Comparison of ENCODE assay signal across 16 cellular contexts in the genomic region with DNA sequence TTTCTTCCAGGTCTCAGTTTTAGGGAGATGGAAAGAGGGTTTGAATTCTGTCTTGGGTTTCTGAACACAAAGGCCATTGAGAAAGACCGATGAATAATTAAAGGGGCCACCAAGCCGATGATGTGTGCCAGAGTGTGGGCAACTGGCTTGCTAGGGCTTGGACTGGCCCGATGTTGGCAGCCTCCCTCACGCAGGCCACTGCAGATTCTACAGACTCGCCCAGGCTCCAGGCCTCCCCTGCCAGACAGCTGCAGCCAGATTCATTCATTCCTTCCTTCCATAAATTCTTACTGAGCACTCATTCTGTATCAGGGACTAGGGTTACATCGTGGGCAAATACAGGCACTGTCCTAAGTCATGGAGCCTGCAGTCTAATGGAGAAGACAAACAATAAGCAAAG. TPM values are rescaled to one million over a fixed set of nuclear protein-coding genes. Genes with fewer than 3 reads are reported as not detected.
A peak's percentile ranks its signal among the peaks of the same experiment; 100 is the strongest.
DNase-seq lines count a peak whose midpoint lies in the region; ATAC-seq and TF ChIP-seq lines count a peak whose summit lies in the region.
"Had no signal": no experiment of that assay in that cellular context is flagged by ENCODE, and none has a peak within 500 bp of the region (broad histone marks: within the 10 kb centered on the region; RNA-seq: fewer than 3 reads in every experiment).

No MANE protein-coding gene starts in this region.

- DNase-seq in heart right ventricle (no peak), cardiac septum (ENCODE audit: low spot score) (no peak), MCF 10A (ENCODE audit: unreplicated experiment) (no peak), transverse colon (no peak), DMS79 (lab: John Stamatoyannopoulos, UW) (no peak), CD14-positive monocyte (ENCODE audit: low spot score) (no peak)
- no peak for DNase-seq in activated CD8-positive, alpha-beta T cell treated with anti-CD3 and anti-CD28 coated beads for 36 hours
- DNase-seq: activated CD4-positive, alpha-beta T cell treated with anti-CD3 and anti-CD28 coated beads, Interleukin-2, amount 10 ng/mL, durations not matched to agents 7 days and 5 days; NCI-H2227 treated with DMSO at 0.1 percent for 48 hours; PC-3; right lobe of liver had no signal

- peak overlapping the region; percentile 80 for H3K27ac Mint-ChIP-seq in MCF 10A (ENCODE audit: low read depth, unreplicated experiment)
- H3K27ac Mint-ChIP-seq in CD14-positive monocyte = peak overlapping the region in 3 of 7 donors; percentile 39 to 84 (median 62)
- no peak overlapping the region for H3K27ac Mint-ChIP-seq in activated CD8-positive, alpha-beta T cell treated with anti-CD3 and anti-CD28 coated beads for 36 hours
- H3K27ac Mint-ChIP-seq: activated CD4-positive, alpha-beta T cell treated with anti-CD3 and anti-CD28 coated beads, Interleukin-2, amount 10 ng/mL, durations not matched to agents 7 days and 5 days; activated T-helper 2 cell treated with anti-CD3 and anti-CD28 coated beads, Interferon-gamma antibody, Interleukin-2, Interleukin-4, amounts not matched to agents 10 μg/mL and 5 μg/mL and 100 μg/mL, durations not matched to agents 14 hours and 24 hours and 36 hours; T-helper 2 cell treated with Interferon-gamma antibody and Interleukin-4, amounts not matched to agents 5 μg/mL and 100 μg/mL, for 36 hours had no signal

- no peaks in the 10 kb centered on the region for H3K27me3 Mint-ChIP-seq in MCF 10A (ENCODE audit: insufficient read depth, unreplicated experiment)
- peaks cover 0 to 2% (median 0%) of the 10 kb centered on the region in 3 donors for H3K27me3 Mint-ChIP-seq in CD14-positive monocyte (ENCODE audit: low read depth in 3 of 3)
- no peaks in the 10 kb centered on the region for H3K27me3 Mint-ChIP-seq in activated CD8-positive, alpha-beta T cell treated with anti-CD3 and anti-CD28 coated beads for 36 hours
- H3K27me3 Mint-ChIP-seq: activated CD4-positive, alpha-beta T cell treated with anti-CD3 and anti-CD28 coated beads, Interleukin-2, amount 10 ng/mL, durations not matched to agents 7 days and 5 days; central memory CD8-positive, alpha-beta T cell had no signal

- no TSS peak for BruUV-seq in MCF 10A (replicated peaks; lab: Mats Ljungman, UMichigan)

- no peaks in the 10 kb centered on the region for H3K9me3 ChIP-seq in heart right ventricle
- H3K9me3 ChIP-seq in muscle layer of colon (ENCODE audit: low read length) = no peaks in the 10 kb centered on the region
- H3K9me3 ChIP-seq in transverse colon = no peaks in the 10 kb centered on the region
- H3K9me3 ChIP-seq: right lobe of liver had no signal

- TF ChIP-seq CTCF in heart right ventricle (IDR thresholded peaks at IDR 0.05) (no peak), MCF 10A (IDR thresholded peaks at IDR 0.05; ENCODE audit: unreplicated experiment) (no peak), transverse colon (IDR thresholded peaks at IDR 0.05) (no peak), CD14-positive monocyte (IDR thresholded peaks at IDR 0.05) (no peak)
- TF ChIP-seq CTCF in activated CD8-positive, alpha-beta T cell treated with anti-CD3 and anti-CD28 coated beads for 36 hours (IDR thresholded peaks at IDR 0.05) = no peak

- H3K4me3 ChIP-seq in heart right ventricle (no peak overlapping the region), muscle layer of colon (ENCODE audit: low read depth in 1 of 2, low read length in 2 of 2) (no peak overlapping the region), transverse colon (no peak overlapping the region)
- H3K4me3 ChIP-seq: GM12878, right lobe of liver had no signal

- peaks cover 77% of the 10 kb centered on the region for H3K4me1 Mint-ChIP-seq in MCF 10A (ENCODE audit: insufficient read depth, unreplicated experiment)
- H3K4me1 Mint-ChIP-seq in CD14-positive monocyte = peaks cover 84% of the 10 kb centered on the region
- peaks cover 86% of the 10 kb centered on the region for H3K4me1 Mint-ChIP-seq in activated CD8-positive, alpha-beta T cell treated with anti-CD3 and anti-CD28 coated beads for 36 hours (ENCODE audit: low read depth)

- H3K4me1 ChIP-seq in heart right ventricle = peaks cover 68 to 100% (median 98%) of the 10 kb centered on the region in 9 donors
- H3K4me1 ChIP-seq in muscle layer of colon (ENCODE audit: insufficient read depth, low read length) = peaks cover 100% of the 10 kb centered on the region
- peaks cover 74 to 99% (median 98%) of the 10 kb centered on the region in 4 donors for H3K4me1 ChIP-seq in transverse colon

- H3K9me3 Mint-ChIP-seq in MCF 10A (ENCODE audit: unreplicated experiment) (no peaks in the 10 kb centered on the region), CD14-positive monocyte (no peaks in the 10 kb centered on the region)
- H3K9me3 Mint-ChIP-seq in activated CD8-positive, alpha-beta T cell treated with anti-CD3 and anti-CD28 coated beads for 36 hours = no peaks in the 10 kb centered on the region
- H3K9me3 Mint-ChIP-seq: activated CD4-positive, alpha-beta T cell treated with anti-CD3 and anti-CD28 coated beads, Interleukin-2, amount 10 ng/mL, durations not matched to agents 7 days and 5 days; activated T-helper 2 cell treated with anti-CD3 and anti-CD28 coated beads, Interferon-gamma antibody, Interleukin-2, Interleukin-4, amounts not matched to agents 10 μg/mL and 5 μg/mL and 100 μg/mL, durations not matched to agents 14 hours and 24 hours and 36 hours; central memory CD8-positive, alpha-beta T cell; T-helper 2 cell treated with Interferon-gamma antibody and Interleukin-4, amounts not matched to agents 5 μg/mL and 100 μg/mL, for 36 hours had no signal

- H3K4me3 Mint-ChIP-seq in MCF 10A (ENCODE audit: unreplicated experiment) (no peak overlapping the region), CD14-positive monocyte (no peak overlapping the region)
- no peak overlapping the region for H3K4me3 Mint-ChIP-seq in activated CD8-positive, alpha-beta T cell treated with anti-CD3 and anti-CD28 coated beads for 36 hours
- H3K4me3 Mint-ChIP-seq: activated CD4-positive, alpha-beta T cell treated with anti-CD3 and anti-CD28 coated beads, Interleukin-2, amount 10 ng/mL, durations not matched to agents 7 days and 5 days; central memory CD8-positive, alpha-beta T cell; T-helper 2 cell treated with Interferon-gamma antibody and Interleukin-4, amounts not matched to agents 5 μg/mL and 100 μg/mL, for 36 hours had no signal

- H3K36me3 Mint-ChIP-seq in MCF 10A (ENCODE audit: insufficient read depth, unreplicated experiment) = peaks cover 10% of the 10 kb centered on the region
- H3K36me3 Mint-ChIP-seq in CD14-positive monocyte = peaks cover 4 to 18% of the 10 kb centered on the region in 2 donors
- peaks cover 7% of the 10 kb centered on the region for H3K36me3 Mint-ChIP-seq in activated CD8-positive, alpha-beta T cell treated with anti-CD3 and anti-CD28 coated beads for 36 hours (ENCODE audit: low read depth)

- H3K27me3 ChIP-seq in heart right ventricle = no peaks in the 10 kb centered on the region
- no peaks in the 10 kb centered on the region for H3K27me3 ChIP-seq in muscle layer of colon (ENCODE audit: control insufficient read depth in 1 of 2, insufficient read depth in 2 of 2, low read length in 2 of 2)
- H3K27me3 ChIP-seq in transverse colon = no peaks in the 10 kb centered on the region
- H3K27me3 ChIP-seq: right lobe of liver had no signal

- in situ Hi-C loops in transverse colon (cut with MboI; ENCODE audit: low pct_ligation_motif_present in 1 of 4, low pct_unique_long_range_greater_than_20kb in 1 of 4, low sequenced_read_pairs in 3 of 4) = no loop called here

- no peak for TF ChIP-seq EP300 in transverse colon (IDR thresholded peaks at IDR 0.05; ENCODE audit: low read depth)

- no peak for ATAC-seq in heart right ventricle
- ATAC-seq in activated CD8-positive, alpha-beta T cell treated with anti-CD3 and anti-CD28 coated beads for 36 hours = no peak
- ATAC-seq: GM12878, PC-3, right lobe of liver had no signal

- 75 to 84% methylated on average over 6 of the region's 6 CpGs for WGBS in heart right ventricle, 2 donors
- 73% methylated on average over 6 of the region's 6 CpGs; no CpG with 5 or more reads in 1 of the 2 donors for whole genome bisulfite sequencing in transverse colon (ENCODE audit: low coverage in 1 of 2), 2 donors

- peaks cover 0 to 11% (median 0%) of the 10 kb centered on the region in 9 donors for H3K36me3 ChIP-seq in heart right ventricle
- H3K36me3 ChIP-seq in muscle layer of colon (ENCODE audit: insufficient read depth, low read length) = peaks cover 8% of the 10 kb centered on the region
- H3K36me3 ChIP-seq in transverse colon = no peaks in the 10 kb centered on the region
- H3K36me3 ChIP-seq: right lobe of liver had no signal

- peak overlapping the region; percentile 51 for H3K9ac ChIP-seq in muscle layer of colon (ENCODE audit: low read length)

- peak overlapping the region in 7 of 10 donors; percentile 3 to 94 (median 60) for H3K27ac ChIP-seq in heart right ventricle
- peak overlapping the region; percentile 85 for H3K27ac ChIP-seq in muscle layer of colon (ENCODE audit: low read depth, low read length)
- H3K27ac ChIP-seq in transverse colon = peak overlapping the region; percentile 93 to 99 (median 96)

- intact Hi-C loops in heart right ventricle (cut with DNase I) = loop anchor here in 1 of 10 donors (5.0 kb wide), 1 partner anchor 33 kb away; the partner anchor contains the start of gene ACTN1
- intact Hi-C loops in cardiac septum (cut with DNase I) = no loop called here
- intact Hi-C loops in MCF 10A (cut with micrococcal nuclease) = no loop called here
- intact Hi-C loops in transverse colon (cut with DNase I; ENCODE audit: low total_unique reads) = loop anchor here (5.0 kb wide), 1 partner anchor 37 kb away; no protein-coding TSS in a partner anchor
- intact Hi-C loops in CD14-positive monocyte (cut with micrococcal nuclease) = no loop called here
- intact Hi-C loops in activated CD8-positive, alpha-beta T cell treated with anti-CD3 and anti-CD28 coated beads for 36 hours (cut with micrococcal nuclease) = no loop called here

- CTCF ChIA-PET in MCF 10A (lab: Yijun Ruan, JAX) = interaction anchor here (1.0 to 1.3 kb wide), 2 partner anchors 18 to 33 kb away, joined by 5 to 6 read pairs; no protein-coding TSS in a partner anchor
- CTCF ChIA-PET in activated CD8-positive, alpha-beta T cell treated with anti-CD3 and anti-CD28 coated beads for 36 hours (lab: Charles Lee) = interaction anchor here (1.5 to 1.8 kb wide), 2 partner anchors 34 to 146 kb away, joined by 4 to 7 read pairs; no protein-coding TSS in a partner anchor

- TF ChIP-seq POLR2A in transverse colon (IDR thresholded peaks at IDR 0.05) = no peak

- POLR2A ChIA-PET in MCF 10A (lab: Yijun Ruan, JAX) = interaction anchor here (1.7 kb wide), 1 partner anchor 15 kb away, joined by 4 read pairs; no protein-coding TSS in a partner anchor
- POLR2A ChIA-PET in activated CD8-positive, alpha-beta T cell treated with anti-CD3 and anti-CD28 coated beads for 36 hours (lab: Charles Lee) = no interaction called here

RNA-seq across cellular contexts. Expression of gene ACTN1, which starts 34.9 kb away (rescaled TPM):
- total RNA-seq in heart right ventricle = 100 to 1,000 TPM in 6 of 10 donors, 10 to 100 TPM in 4; 82.5 to 235 (median 112) TPM
- polyA plus RNA-seq in heart right ventricle = 100 to 1,000 TPM in 1 of 2 donors, 10 to 100 TPM in 1; 67.2 to 104 TPM
- total RNA-seq in cardiac septum = 346 TPM
- 239 and 312 TPM in 2 replicates for total RNA-seq in MCF 10A (2022)
- 100 to 1,000 TPM; 127 to 403 (median 197) TPM for total RNA-seq in transverse colon
- 10 to 100 TPM; 41.4 to 75.0 TPM for polyA plus RNA-seq in CD14-positive monocyte
- 100 to 1,000 TPM; 214 TPM for total RNA-seq in activated CD8-positive, alpha-beta T cell treated with anti-CD3 and anti-CD28 coated beads for 36 hours
